ENCODE assay signal across 26 cellular contexts in the genomic region with DNA sequence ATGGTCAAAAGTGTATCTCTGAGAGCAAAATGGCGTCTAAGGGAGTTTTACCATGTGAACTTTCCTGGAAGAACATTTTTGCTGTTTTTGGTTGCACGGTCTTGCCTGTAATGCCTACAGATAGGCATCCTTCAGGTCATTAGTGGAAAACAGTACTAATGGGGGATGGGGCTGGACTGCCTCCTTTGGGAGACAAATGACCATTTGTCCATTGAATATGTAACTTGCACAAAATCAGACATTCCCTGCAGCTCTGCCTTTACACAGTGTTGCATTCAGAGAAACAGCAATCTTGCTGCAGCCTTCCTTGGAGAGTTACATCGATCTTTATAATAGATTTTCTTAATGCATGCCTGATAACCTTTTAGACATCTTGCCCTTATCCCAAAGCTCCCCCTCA.
A peak's percentile ranks its signal among the peaks of the same experiment; 100 is the strongest.
DNase-seq lines count a peak whose midpoint lies in the region; ATAC-seq, FAIRE-seq and TF ChIP-seq lines count a peak whose summit lies in the region.
"Had no signal": no experiment of that assay in that cellular context is flagged by ENCODE, and none has a peak within 500 bp of the region (broad histone marks: within the 10 kb centered on the region; RNA-seq: fewer than 3 reads in every experiment).

No MANE protein-coding gene starts in this region.

- ATAC-seq in HepG2, result no peak
- ATAC-seq in right lobe of liver, result no peak
- no peak for ATAC-seq in HG03432 (IDR thresholded peaks at IDR 0.05; ENCODE audit: unreplicated experiment)
- ATAC-seq: A549; CD8-positive, alpha-beta T cell; GM12878 had no signal

- H3K9me3 ChIP-seq in HepG2 (ENCODE audit: low read length) (peaks cover 9% of the 10 kb centered on the region; the same call in 1 of the 2 replicates), right lobe of liver (no peaks in the 10 kb centered on the region), esophagus muscularis mucosa (no peaks in the 10 kb centered on the region)
- H3K9me3 ChIP-seq: A549 had no signal

- FAIRE-seq in HepG2 (lab: Jason Lieb, UNC) (no peak), HTR-8/SVneo (lab: Jason Lieb, UNC) (peak; percentile 59)
- FAIRE-seq: A549, GM12878, GM12892, GM18507 had no signal

- H2AFZ ChIP-seq in HepG2 (ENCODE audit: low read length), result no peak overlapping the region

- POLR2A ChIA-PET in HepG2 (lab: Yijun Ruan, JAX), result no interaction called here

- intact Hi-C loops in HepG2 (cut with micrococcal nuclease; ENCODE audit: unreplicated experiment) (no loop called here), right lobe of liver (cut with DNase I) (no loop called here), esophagus muscularis mucosa (cut with DNase I) (no loop called here)

- H3K27me3 ChIP-seq in HepG2 (ENCODE audit: control insufficient read depth in 1 of 2, insufficient read depth in 2 of 2, low read length in 2 of 2), result no peaks in the 10 kb centered on the region
- H3K27me3 ChIP-seq in right lobe of liver, result no peaks in the 10 kb centered on the region
- H3K27me3 ChIP-seq in esophagus muscularis mucosa, result no peaks in the 10 kb centered on the region
- H3K27me3 ChIP-seq: BLaER1 treated with 17β-estradiol and CSF1 and Interleukin-3, amounts not matched to agents 10 nM and 100 nM had no signal

- DNase-seq in HepG2 (ENCODE audit: low spot score), result no peak
- no peak for DNase-seq in right lobe of liver
- no peak for DNase-seq in HTR-8/SVneo (ENCODE audit: insufficient read length, low spot score)
- peak; percentile 64 for DNase-seq in esophagus muscularis mucosa (ENCODE audit: extremely low spot score)
- DNase-seq in pons (ENCODE audit: low spot score), result peak; percentile 11
- no peak for DNase-seq in NCI-H82 treated with DMSO at 0.1 percent for 48 hours (lab: John Stamatoyannopoulos, UW; ENCODE audit: unreplicated experiment)
- no peak for DNase-seq in LoVo (ENCODE audit: low spot score)
- DNase-seq: AML-193; CD4-positive, alpha-beta T cell; CD8-positive, alpha-beta T cell; COR-L47; DMS 273 treated with DMSO at 0.1 percent for 48 hours; DMS153; DMS53; DMS79; DND-41; EL; GDM1 had no signal

- H3K9ac ChIP-seq in HepG2 (ENCODE audit: insufficient read depth, low read depth, low read length), result no peak overlapping the region
- H3K9ac ChIP-seq: BLaER1 treated with 17β-estradiol and CSF1 and Interleukin-3, amounts not matched to agents 10 nM and 100 nM had no signal

- no peak for TF ChIP-seq RAD21 in HepG2 (CRISPR knock-in tag; IDR thresholded peaks at IDR 0.05)

- in situ Hi-C loops in HepG2 (cut with HindIII; ENCODE audit: extremely low pct_ligation_motif_present, low pct_unique_long_range_greater_than_20kb), result no loop called here

- CTCF ChIA-PET in HepG2 (lab: Yijun Ruan, JAX; ENCODE audit: low intra/inter-chr PET ratio, low total read pairs), result no interaction called here

- TF ChIP-seq POLR2A in HepG2 (IDR thresholded peaks at IDR 0.05; ENCODE audit: insufficient read depth in 1 of 2, low read depth in 2 of 2, low read length in 2 of 2) (no peak), right lobe of liver (IDR thresholded peaks at IDR 0.05) (no peak), esophagus muscularis mucosa (IDR thresholded peaks at IDR 0.05; ENCODE audit: low read depth) (no peak)

- H3K36me3 ChIP-seq in HepG2 (replicated peaks in 1 of 2; ENCODE audit: control insufficient read depth in 1 of 2, insufficient read depth in 2 of 2, low read length in 2 of 2), result no peaks in the 10 kb centered on the region
- H3K36me3 ChIP-seq in right lobe of liver, result no peaks in the 10 kb centered on the region
- no peaks in the 10 kb centered on the region for H3K36me3 ChIP-seq in esophagus muscularis mucosa
- H3K36me3 ChIP-seq: BLaER1 treated with 17β-estradiol and CSF1 and Interleukin-3, amounts not matched to agents 10 nM and 100 nM had no signal

- TF ChIP-seq CTCF in HepG2 (CRISPR knock-in tag; IDR thresholded peaks at IDR 0.05) (no peak), right lobe of liver (IDR thresholded peaks at IDR 0.05) (no peak), esophagus muscularis mucosa (IDR thresholded peaks at IDR 0.05) (no peak)

- no TSS peak for BruUV-seq in HepG2 (replicated peaks; lab: Mats Ljungman, UMichigan)

- WGBS in HepG2 (ENCODE audit: low lambda C conversion rate), result 81% methylated on average over 3 of the region's 3 CpGs
- WGBS in right lobe of liver (ENCODE audit: insufficient coverage, low coverage, low lambda C conversion rate, missing lambda C conversion rate), result 53% methylated on average over 3 of the region's 3 CpGs
- WGBS in esophagus muscularis mucosa, result 77% methylated on average over 3 of the region's 3 CpGs

- no peak for TF ChIP-seq EP300 in HepG2 (IDR thresholded peaks at IDR 0.05; ENCODE audit: low read depth in 2 of 2, low read length in 2 of 2)
- TF ChIP-seq EP300 in HepG2 (CRISPR knock-in tag; IDR thresholded peaks at IDR 0.05; ENCODE audit: borderline replicate concordance), result no peak
- no peak for TF ChIP-seq EP300 in esophagus muscularis mucosa (IDR thresholded peaks at IDR 0.05)

- H3K4me2 ChIP-seq in HepG2 (ENCODE audit: low read depth, low read length), result no peak overlapping the region
- H3K4me2 ChIP-seq: A549; BLaER1 treated with 17β-estradiol and CSF1 and Interleukin-3, amounts not matched to agents 10 nM and 100 nM had no signal

- H3K4me1 ChIP-seq in HepG2 (ENCODE audit: insufficient read depth, low read length) (peaks cover 27% of the 10 kb centered on the region), right lobe of liver (no peaks in the 10 kb centered on the region), esophagus muscularis mucosa (peaks cover 0 to 4% (median 0%) of the 10 kb centered on the region in 4 donors)
- H3K4me1 ChIP-seq: A549 had no signal

- H4K20me1 ChIP-seq in HepG2 (ENCODE audit: insufficient read depth, low read length), result no peaks in the 10 kb centered on the region
- H4K20me1 ChIP-seq: BLaER1 treated with 17β-estradiol and CSF1 and Interleukin-3, amounts not matched to agents 10 nM and 100 nM had no signal

- H3K79me2 ChIP-seq in HepG2 (ENCODE audit: insufficient read depth, low read length), result no peaks in the 10 kb centered on the region

- H3K4me3 ChIP-seq in HepG2 (replicated peaks in 1 of 3; ENCODE audit: insufficient read depth in 1 of 3, low read depth in 2 of 3, low read length in 3 of 3), result no peak overlapping the region
- no peak overlapping the region for H3K4me3 ChIP-seq in right lobe of liver
- H3K4me3 ChIP-seq in esophagus muscularis mucosa, result no peak overlapping the region
- H3K4me3 ChIP-seq: A549; BLaER1 treated with 17β-estradiol and CSF1 and Interleukin-3, amounts not matched to agents 10 nM and 100 nM; GM12878 had no signal

- no peak overlapping the region for H3K27ac ChIP-seq in HepG2 (ENCODE audit: extremely low read length, insufficient read depth, low read length)
- H3K27ac ChIP-seq in right lobe of liver, result no peak overlapping the region
- no peak overlapping the region for H3K27ac ChIP-seq in esophagus muscularis mucosa (replicated peaks in 1 of 4)
- H3K27ac ChIP-seq: 22Rv1; A549; BLaER1 treated with 17β-estradiol and CSF1 and Interleukin-3, amounts not matched to agents 10 nM and 100 nM; C4-2B had no signal

TF ChIP-seq in HepG2, 621 proteins besides CTCF, POLR2A, EP300 and RAD21:
- TF ChIP-seq, protein P1, sequence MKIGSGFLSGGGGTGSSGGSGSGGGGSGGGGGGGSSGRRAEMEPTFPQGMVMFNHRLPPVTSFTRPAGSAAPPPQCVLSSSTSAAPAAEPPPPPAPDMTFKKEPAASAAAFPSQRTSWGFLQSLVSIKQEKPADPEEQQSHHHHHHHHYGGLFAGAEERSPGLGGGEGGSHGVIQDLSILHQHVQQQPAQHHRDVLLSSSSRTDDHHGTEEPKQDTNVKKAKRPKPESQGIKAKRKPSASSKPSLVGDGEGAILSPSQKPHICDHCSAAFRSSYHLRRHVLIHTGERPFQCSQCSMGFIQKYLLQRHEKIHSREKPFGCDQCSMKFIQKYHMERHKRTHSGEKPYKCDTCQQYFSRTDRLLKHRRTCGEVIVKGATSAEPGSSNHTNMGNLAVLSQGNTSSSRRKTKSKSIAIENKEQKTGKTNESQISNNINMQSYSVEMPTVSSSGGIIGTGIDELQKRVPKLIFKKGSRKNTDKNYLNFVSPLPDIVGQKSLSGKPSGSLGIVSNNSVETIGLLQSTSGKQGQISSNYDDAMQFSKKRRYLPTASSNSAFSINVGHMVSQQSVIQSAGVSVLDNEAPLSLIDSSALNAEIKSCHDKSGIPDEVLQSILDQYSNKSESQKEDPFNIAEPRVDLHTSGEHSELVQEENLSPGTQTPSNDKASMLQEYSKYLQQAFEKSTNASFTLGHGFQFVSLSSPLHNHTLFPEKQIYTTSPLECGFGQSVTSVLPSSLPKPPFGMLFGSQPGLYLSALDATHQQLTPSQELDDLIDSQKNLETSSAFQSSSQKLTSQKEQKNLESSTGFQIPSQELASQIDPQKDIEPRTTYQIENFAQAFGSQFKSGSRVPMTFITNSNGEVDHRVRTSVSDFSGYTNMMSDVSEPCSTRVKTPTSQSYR (CRISPR knock-in tag; IDR thresholded peaks at IDR 0.05; ENCODE audit: borderline replicate concordance), result peak; percentile 19; the same call in 1 of the 2 replicates
- TF ChIP-seq MZF1 (CRISPR knock-in tag; IDR thresholded peaks at IDR 0.05; ENCODE audit: borderline replicate concordance), result no peak

Comparison
In these comparisons a context has a peak if more than half of its experiments do, and no peak if none do; other contexts are left out.
1. DNase-seq: peak in esophagus muscularis mucosa (single experiment) and pons (single experiment); none in HepG2 (single experiment), right lobe of liver (0 of 3), HTR-8/SVneo (single experiment), NCI-H82 treated with DMSO at 0.1 percent for 48 hours (single experiment) and LoVo (single experiment).